ENCODE assay signal across 7 cellular contexts in genomic region chr2:235332240-235332890, GRCh38.
"Had no signal": no experiment of that assay in that cellular context is flagged by ENCODE, and none has a peak within 500 bp of the region (broad histone marks: within the 10 kb centered on the region; RNA-seq: fewer than 3 reads in every experiment).

No MANE protein-coding gene starts in this region.

- ATAC-seq: K562 had no signal

- H3K4me3 Mint-ChIP-seq: IgD-negative memory B cell had no signal

- H3K4me3 ChIP-seq: K562 had no signal

- DNase-seq: KBM-7, KG1 had no signal

- H3K27ac Mint-ChIP-seq: IgD-negative memory B cell had no signal

- H3K27ac ChIP-seq: HL-60 had no signal

- FAIRE-seq: HepG2, HTR-8/SVneo, K562 had no signal

- H3K4me1 Mint-ChIP-seq: IgD-negative memory B cell had no signal
